23 cellular contexts compared by ENCODE assay signal in the genomic region with DNA sequence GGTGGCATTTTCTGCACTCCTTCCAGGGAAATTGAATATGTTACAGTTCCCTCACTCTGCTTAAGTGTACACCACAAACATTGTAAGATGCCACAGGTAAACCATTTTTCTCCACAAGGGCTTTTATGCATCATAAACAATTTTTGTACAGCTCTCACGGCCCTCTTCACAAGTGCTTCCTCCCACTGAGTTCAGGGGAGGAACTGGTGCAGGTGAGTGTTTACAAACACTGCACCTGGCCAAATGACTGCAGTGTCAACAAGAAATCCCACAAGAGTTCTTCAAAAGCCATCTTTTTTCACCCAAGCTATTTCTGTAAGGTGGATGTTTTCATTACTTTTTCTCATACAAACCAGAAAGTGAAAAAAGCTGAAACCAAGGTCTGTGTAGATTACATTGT.
"Had no signal": no experiment of that assay in that cellular context is flagged by ENCODE, and none has a peak within 500 bp of the region (broad histone marks: within the 10 kb centered on the region; RNA-seq: fewer than 3 reads in every experiment).

No MANE protein-coding gene starts in this region.

- ATAC-seq: gastroesophageal sphincter, heart right ventricle, left cardiac atrium, mucosa of descending colon, pancreas, psoas muscle had no signal

- H3K36me3 ChIP-seq: esophagus squamous epithelium, gastroesophageal sphincter, heart right ventricle, pancreas, right atrium auricular region, spleen had no signal

- H3K27me3 ChIP-seq: heart right ventricle, pancreas, right atrium auricular region, spleen, testis had no signal

- H3K4me3 Mint-ChIP-seq: activated CD4-positive, alpha-beta memory T cell treated with anti-CD3 and anti-CD28 coated beads, Interleukin-2, amount 10 ng/mL, durations not matched to agents 7 days and 5 days; activated naive CD4-positive, alpha-beta T cell treated with anti-CD3 and anti-CD28 coated beads, Interleukin-2, amount 10 ng/mL, durations not matched to agents 7 days and 5 days; nephron progenitor cell had no signal

- H3K27ac ChIP-seq: coronary artery, esophagus squamous epithelium, gastroesophageal sphincter, heart right ventricle, pancreas, psoas muscle, right atrium auricular region, spleen, testis had no signal

- H3K4me3 ChIP-seq: coronary artery, esophagus squamous epithelium, gastroesophageal sphincter, heart right ventricle, mucosa of descending colon, pancreas, psoas muscle, right atrium auricular region, spleen, testis had no signal

- H3K9me3 ChIP-seq: esophagus squamous epithelium, pancreas, psoas muscle, testis had no signal

- H3K27ac Mint-ChIP-seq: activated CD4-positive, alpha-beta memory T cell treated with anti-CD3 and anti-CD28 coated beads, Interleukin-2, amount 10 ng/mL, durations not matched to agents 7 days and 5 days; activated naive CD4-positive, alpha-beta T cell treated with anti-CD3 and anti-CD28 coated beads, Interleukin-2, amount 10 ng/mL, durations not matched to agents 7 days and 5 days; nephron progenitor cell had no signal

- DNase-seq: activated CD4-positive, alpha-beta memory T cell treated with anti-CD3 and anti-CD28 coated beads, Interleukin-2, amount 10 ng/mL, durations not matched to agents 7 days and 5 days; activated CD4-positive, alpha-beta T cell treated with anti-CD3 and anti-CD28 coated beads for 48 hours; activated effector memory CD4-positive, alpha-beta T cell treated with anti-CD3 and anti-CD28 coated beads, Interleukin-2, amount 50 U/mL, for 16 hours; activated naive CD4-positive, alpha-beta T cell treated with anti-CD3 and anti-CD28 coated beads, Interleukin-2, amount 10 ng/mL, durations not matched to agents 7 days and 5 days; amygdala; cerebellar nuclear complex; esophagus squamous epithelium; heart right ventricle; islet precursor cell; left cardiac atrium; mesenchymal stem cell; mucosa of descending colon; nephron progenitor cell; pancreas; psoas muscle; spleen; stimulated activated CD4-positive, alpha-beta T cell treated with anti-CD3 and anti-CD28 coated beads, Interleukin-4, amount 100 ng/mL, for 1 hour; stimulated activated naive CD4-positive, alpha-beta T cell; testis; trophoblast cell had no signal

- H3K27me3 Mint-ChIP-seq: activated CD4-positive, alpha-beta memory T cell treated with anti-CD3 and anti-CD28 coated beads, Interleukin-2, amount 10 ng/mL, durations not matched to agents 7 days and 5 days; activated naive CD4-positive, alpha-beta T cell treated with anti-CD3 and anti-CD28 coated beads, Interleukin-2, amount 10 ng/mL, durations not matched to agents 7 days and 5 days had no signal

- H3K4me1 ChIP-seq: esophagus squamous epithelium, gastroesophageal sphincter, heart right ventricle, pancreas, psoas muscle, right atrium auricular region, spleen, testis had no signal

- H3K4me1 Mint-ChIP-seq: activated CD4-positive, alpha-beta memory T cell treated with anti-CD3 and anti-CD28 coated beads, Interleukin-2, amount 10 ng/mL, durations not matched to agents 7 days and 5 days; activated naive CD4-positive, alpha-beta T cell treated with anti-CD3 and anti-CD28 coated beads, Interleukin-2, amount 10 ng/mL, durations not matched to agents 7 days and 5 days; nephron progenitor cell had no signal

- H3K36me3 Mint-ChIP-seq: activated naive CD4-positive, alpha-beta T cell treated with anti-CD3 and anti-CD28 coated beads, Interleukin-2, amount 10 ng/mL, durations not matched to agents 7 days and 5 days had no signal
